ENCODE assay signal across 9 cellular contexts in genomic region chr2:176118606-176119370, GRCh38. TPM values are rescaled to one million over a fixed set of nuclear protein-coding genes. Genes with fewer than 3 reads are reported as not detected.
A peak's percentile ranks its signal among the peaks of the same experiment; 100 is the strongest.
DNase-seq lines count a peak whose midpoint lies in the region; ATAC-seq and TF ChIP-seq lines count a peak whose summit lies in the region.
"Had no signal": no experiment of that assay in that cellular context is flagged by ENCODE, and none has a peak within 500 bp of the region (broad histone marks: within the 10 kb centered on the region; RNA-seq: fewer than 3 reads in every experiment).

No MANE protein-coding gene starts in this region.

- no peak for TF ChIP-seq RAD21 in IMR-90 (IDR thresholded peaks at IDR 0.05; ENCODE audit: low read length)

- H3K14ac ChIP-seq in IMR-90 (replicated peaks; ENCODE audit: low read depth, low read length), result no peak overlapping the region

- no peak overlapping the region for H3K56ac ChIP-seq in IMR-90 (ENCODE audit: extremely low read depth, insufficient read depth, low read length)

- in situ Hi-C loops in IMR-90 (cut with MboI; ENCODE audit: low sequenced_read_pairs), result no loop called here

- H2BK20ac ChIP-seq in IMR-90 (ENCODE audit: low read depth, low read length), result no peak overlapping the region

- H2BK5ac ChIP-seq in IMR-90 (ENCODE audit: low read depth, low read length, poor library complexity, severe bottlenecking), result no peak overlapping the region

- H2BK120ac ChIP-seq in IMR-90 (ENCODE audit: low read depth, low read length), result no peak overlapping the region

- no peak overlapping the region for H3K4me3 ChIP-seq in IMR-90 (ENCODE audit: insufficient read depth, low read depth, low read length)
- H3K4me3 ChIP-seq in upper lobe of left lung, result no peak overlapping the region

- H4K8ac ChIP-seq in IMR-90 (ENCODE audit: low read depth in 2 of 2, low read length in 2 of 2), result no peak overlapping the region

- no peak overlapping the region for H2BK15ac ChIP-seq in IMR-90 (ENCODE audit: low read depth, low read length)

- no peak overlapping the region for H2AFZ ChIP-seq in IMR-90 (replicated peaks; ENCODE audit: low read length, poor library complexity)

- H4K5ac ChIP-seq in IMR-90 (ENCODE audit: low read depth, low read length), result no peak overlapping the region

- no peak overlapping the region for H3K4ac ChIP-seq in IMR-90 (ENCODE audit: low read depth, low read length)

- DNase-seq in DMS79 (lab: John Stamatoyannopoulos, UW) (peak; percentile 69), IMR-90 (no peak), UCSD-AML1 (lab: John Stamatoyannopoulos, UW; ENCODE audit: unreplicated experiment) (peak; percentile 24), lung microvascular endothelial cell (ENCODE audit: low read depth in 2 of 2) (peak; percentile 23 to 90), NCI-H1930 (lab: John Stamatoyannopoulos, UW) (no peak), upper lobe of left lung (no peak)

- BruUV-seq in IMR-90 (replicated peaks; lab: Mats Ljungman, UMichigan), result no TSS peak

- no peak overlapping the region for H3K23ac ChIP-seq in IMR-90 (ENCODE audit: low read depth, low read length)

- H3K4me1 ChIP-seq in IMR-90 (ENCODE audit: control insufficient read depth, insufficient read depth, low read length), result no peaks in the 10 kb centered on the region
- peaks cover 13 to 25% (median 20%) of the 10 kb centered on the region in 4 donors for H3K4me1 ChIP-seq in upper lobe of left lung

- ATAC-seq in IMR-90 (ENCODE audit: low read depth) (no peak), HG02870 (IDR thresholded peaks at IDR 0.05; ENCODE audit: unreplicated experiment) (no peak), upper lobe of left lung (ENCODE audit: low FRiP score in 2 of 2) (no peak), HG03571 (IDR thresholded peaks at IDR 0.05; ENCODE audit: unreplicated experiment) (no peak)

- CTCF ChIA-PET in IMR-90 (lab: Yijun Ruan, JAX), result no interaction called here

- TF ChIP-seq EP300 in upper lobe of left lung (IDR thresholded peaks at IDR 0.05), result no peak

- H3K27ac ChIP-seq in IMR-90 (ENCODE audit: insufficient read depth, low read length), result no peak overlapping the region
- H3K27ac ChIP-seq in upper lobe of left lung, result no peak overlapping the region

- no peaks in the 10 kb centered on the region; the same call in 1 of the 2 replicates for H4K20me1 ChIP-seq in IMR-90 (ENCODE audit: insufficient read depth, low read length)

- no peak overlapping the region for H4K91ac ChIP-seq in IMR-90 (ENCODE audit: insufficient read depth, low read depth, low read length)

- H3K36me3 ChIP-seq in IMR-90 (ENCODE audit: control insufficient read depth, insufficient read depth, low read length), result no peaks in the 10 kb centered on the region
- no peaks in the 10 kb centered on the region for H3K36me3 ChIP-seq in upper lobe of left lung

- H3K4me2 ChIP-seq in IMR-90 (ENCODE audit: low read depth, low read length), result no peak overlapping the region

- dilution Hi-C loops in IMR-90 (cut with HindIII; ENCODE audit: low sequenced_read_pairs, unreplicated experiment), result no loop called here

- TF ChIP-seq CTCF in IMR-90 (conservative IDR thresholded peaks at IDR 0.05; ENCODE audit: low read depth, low read length) (peak; percentile 19; the same call in 1 of the 2 replicates), upper lobe of left lung (IDR thresholded peaks at IDR 0.05) (peak in 1 of 6 experiments; percentile 3)

- no peak overlapping the region for H3K9ac ChIP-seq in IMR-90 (ENCODE audit: low read depth, low read length)

- H3K79me1 ChIP-seq in IMR-90 (ENCODE audit: low read depth in 1 of 2, low read length in 2 of 2), result no peaks in the 10 kb centered on the region

- intact Hi-C loops in IMR-90 (cut with micrococcal nuclease), result no loop called here

- no peak for TF ChIP-seq POLR2A in IMR-90 (IDR thresholded peaks at IDR 0.05; ENCODE audit: low read depth, low read length)
- no peak for TF ChIP-seq POLR2A in upper lobe of left lung (IDR thresholded peaks at IDR 0.05)

- H3K18ac ChIP-seq in IMR-90 (ENCODE audit: low read depth, low read length), result no peak overlapping the region

- H3K9me3 ChIP-seq in IMR-90 (ENCODE audit: control insufficient read depth, insufficient read depth, low read length) (peaks cover 15% of the 10 kb centered on the region), upper lobe of left lung (peaks cover 0 to 5% (median 0%) of the 10 kb centered on the region in 4 donors)

- no peaks in the 10 kb centered on the region for H3K9me1 ChIP-seq in IMR-90 (ENCODE audit: insufficient read depth, low read length)

- no peak overlapping the region for H2AK5ac ChIP-seq in IMR-90 (ENCODE audit: low read depth, low read length)

- H2AK9ac ChIP-seq in IMR-90 (replicated peaks; ENCODE audit: low read depth, low read length, poor library complexity), result no peak overlapping the region

- POLR2A ChIA-PET in IMR-90 (lab: Charles Lee; ENCODE audit: unreplicated experiment), result no interaction called here

- 2% methylated on average over 13 of the region's 24 CpGs; no CpG with 5 or more reads in 1 of the 2 experiments for WGBS in IMR-90 (ENCODE audit: extremely low coverage in 2 of 2, insufficient read length in 1 of 2), 2 experiments
- 13 to 15% methylated on average over 22 to 24 of the region's 24 CpGs for WGBS in upper lobe of left lung, 2 donors

- H3K27me3 ChIP-seq in IMR-90 (ENCODE audit: control insufficient read depth, insufficient read depth, low read length) (peaks cover 95% of the 10 kb centered on the region), upper lobe of left lung (peaks cover 3 to 93% (median 52%) of the 10 kb centered on the region in 4 donors)

TF ChIP-seq in IMR-90, 13 proteins besides CTCF, POLR2A, EP300 and RAD21:
- TF ChIP-seq SMC3 (IDR thresholded peaks at IDR 0.05; ENCODE audit: low read depth, low read length) (no peak), MAZ (IDR thresholded peaks at IDR 0.05; ENCODE audit: borderline replicate concordance, low read depth, low read length) (no peak), BHLHE40 (IDR thresholded peaks at IDR 0.05; ENCODE audit: low read depth, low read length) (no peak), MXI1 (IDR thresholded peaks at IDR 0.05; ENCODE audit: borderline replicate concordance, low read depth, low read length) (no peak), USF2 (IDR thresholded peaks at IDR 0.05; ENCODE audit: low read depth, low read length) (no peak), CHD1 (IDR thresholded peaks at IDR 0.05; ENCODE audit: low read depth, low read length) (no peak), MAFK (IDR thresholded peaks at IDR 0.05; ENCODE audit: low read depth, low read length) (no peak), RCOR1 (IDR thresholded peaks at IDR 0.05; ENCODE audit: insufficient replicate concordance, low read length) (no peak), CEBPB (IDR thresholded peaks at IDR 0.05; ENCODE audit: low read depth, low read length) (no peak)
TF ChIP-seq in IMR-90: peak in this region for 0.

RNA-seq across cellular contexts. Expression of gene HOXD10, which starts 2.2 kb away (rescaled TPM):
- total RNA-seq in IMR-90 (2012; rRNA removed), result not detected in 2 replicates
- not detected in 2 replicates for polyA plus RNA-seq in IMR-90 (2012; rRNA removed)
- not detected in 2 replicates for polyA plus RNA-seq in IMR-90 (2012; cell fraction: cytosol; rRNA removed)
- polyA plus RNA-seq in IMR-90 (2012; cell fraction: nucleus; rRNA removed; ENCODE audit: low replicate concordance), result not detected in 2 replicates
- 4.0 and 4.4 TPM in 2 replicates for total RNA-seq in lung microvascular endothelial cell
- under 1 TPM in 2 of 6 donors, not detected in 4; 0.47 to 0.55 TPM for total RNA-seq in upper lobe of left lung

RNA-seq across cellular contexts. Expression of gene HOXD9, which starts 3.7 kb away (rescaled TPM):
- total RNA-seq in IMR-90 (2012; rRNA removed) (not detected in 2 replicates), lung microvascular endothelial cell (15.3 and 23.8 TPM in 2 replicates), upper lobe of left lung (1 to 10 TPM in 1 of 6 donors, under 1 TPM in 1, not detected in 4; 0.40 to 1.2 TPM)
- not detected in 2 replicates for polyA plus RNA-seq in IMR-90 (2012; rRNA removed)
- polyA plus RNA-seq in IMR-90 (2012; cell fraction: cytosol; rRNA removed), result not detected in 2 replicates
- not detected in 2 replicates for polyA plus RNA-seq in IMR-90 (2012; cell fraction: nucleus; rRNA removed; ENCODE audit: low replicate concordance)

RNA-seq across cellular contexts. Expression of gene HOXD8, which starts 10.7 kb away (rescaled TPM):
- not detected in 2 replicates for total RNA-seq in IMR-90 (2012; rRNA removed)
- polyA plus RNA-seq in IMR-90 (2012; rRNA removed), result not detected in 2 replicates
- not detected in 2 replicates for polyA plus RNA-seq in IMR-90 (2012; cell fraction: cytosol; rRNA removed)
- polyA plus RNA-seq in IMR-90 (2012; cell fraction: nucleus; rRNA removed; ENCODE audit: low replicate concordance), result not detected in 2 replicates
- total RNA-seq in lung microvascular endothelial cell, result 15.5 and 27.4 TPM in 2 replicates
- 1 to 10 TPM in 1 of 6 donors, under 1 TPM in 4, not detected in 1; 0.43 to 2.3 (median 0.74) TPM for total RNA-seq in upper lobe of left lung

RNA-seq across cellular contexts. Expression of gene HOXD11, which starts 11.7 kb away (rescaled TPM):
- total RNA-seq in IMR-90 (2012; rRNA removed) (not detected in 2 replicates), lung microvascular endothelial cell (not detected in 2 replicates), upper lobe of left lung (not detected)
- polyA plus RNA-seq in IMR-90 (2012; rRNA removed), result not detected in 2 replicates
- not detected in 2 replicates for polyA plus RNA-seq in IMR-90 (2012; cell fraction: cytosol; rRNA removed)
- polyA plus RNA-seq in IMR-90 (2012; cell fraction: nucleus; rRNA removed; ENCODE audit: low replicate concordance), result not detected in 2 replicates

RNA-seq across cellular contexts. Expression of gene HOXD12, which starts 19.2 kb away (rescaled TPM):
- not detected in 2 replicates for total RNA-seq in IMR-90 (2012; rRNA removed)
- polyA plus RNA-seq in IMR-90 (2012; rRNA removed), result not detected in 2 replicates
- polyA plus RNA-seq in IMR-90 (2012; cell fraction: cytosol; rRNA removed), result not detected in 2 replicates
- polyA plus RNA-seq in IMR-90 (2012; cell fraction: nucleus; rRNA removed; ENCODE audit: low replicate concordance), result not detected in 2 replicates
- total RNA-seq in lung microvascular endothelial cell, result not detected in 2 replicates
- total RNA-seq in upper lobe of left lung, result not detected
- total RNA-seq: HT1080 had no signal

Comparison
In these comparisons a context has a peak if more than half of its experiments do, and no peak if none do; other contexts are left out.
1. DNase-seq: peak in DMS79 (single experiment), UCSD-AML1 (single experiment) and lung microvascular endothelial cell (2 of 2); none in IMR-90 (single experiment), NCI-H1930 (0 of 2) and upper lobe of left lung (0 of 2).